10 cellular contexts compared by ENCODE assay signal in the genomic region with DNA sequence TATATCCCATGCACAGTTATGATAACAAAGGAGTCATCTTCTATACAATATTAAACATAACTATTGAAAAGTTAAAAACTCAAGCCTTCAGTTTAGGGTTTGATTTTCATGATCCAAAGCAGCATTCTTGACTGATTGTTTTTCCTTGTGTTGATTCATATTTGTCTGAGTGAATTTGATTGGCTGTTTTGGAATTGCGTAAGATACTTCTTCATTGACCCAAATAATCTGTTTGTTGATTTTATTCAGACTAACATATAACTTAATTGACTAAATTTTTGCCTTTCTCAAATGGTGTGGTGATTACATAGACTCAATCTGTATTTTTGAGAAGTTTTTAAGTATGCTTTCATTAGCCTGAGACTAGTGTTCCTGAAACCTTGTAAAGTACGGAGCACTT.
A peak's percentile ranks its signal among the peaks of the same experiment; 100 is the strongest.
DNase-seq lines count a peak whose midpoint lies in the region; ATAC-seq and TF ChIP-seq lines count a peak whose summit lies in the region.
"Had no signal": no experiment of that assay in that cellular context is flagged by ENCODE, and none has a peak within 500 bp of the region (broad histone marks: within the 10 kb centered on the region; RNA-seq: fewer than 3 reads in every experiment).

No MANE protein-coding gene starts in this region.

- no TSS peak for BruUV-seq in Calu3 (replicated peaks; lab: Mats Ljungman, UMichigan)

- H3K27me3 Mint-ChIP-seq in Calu3 (ENCODE audit: unreplicated experiment) (no peaks in the 10 kb centered on the region), nephron (ENCODE audit: low read depth) (no peaks in the 10 kb centered on the region)
- H3K27me3 Mint-ChIP-seq: CD4-positive, alpha-beta memory T cell had no signal

- TF ChIP-seq CTCF in Calu3 (IDR thresholded peaks at IDR 0.05; ENCODE audit: unreplicated experiment) (no peak), epithelial cell of esophagus (IDR thresholded peaks at IDR 0.05; ENCODE audit: insufficient read depth, low read depth, low read length, missing control alignments) (no peak), nephron (IDR thresholded peaks at IDR 0.05; ENCODE audit: unreplicated experiment in 3 of 3) (no peak)

- CTCF ChIA-PET in Calu3 (lab: Charles Lee): interaction anchor here (0.8 to 1.6 kb wide), 7 partner anchors 9 to 483 kb away, joined by 3 to 16 read pairs (median 7); no protein-coding TSS in a partner anchor

- H3K36me3 ChIP-seq in adipocyte (ENCODE audit: control insufficient read depth, insufficient read depth, low read length, severe bottlenecking): no peaks in the 10 kb centered on the region

- peaks cover 37% of the 10 kb centered on the region for H3K4me1 Mint-ChIP-seq in Calu3 (ENCODE audit: low read depth, unreplicated experiment)
- H3K4me1 Mint-ChIP-seq in nephron: peaks cover 61% of the 10 kb centered on the region

- H3K4me3 Mint-ChIP-seq in Calu3 (ENCODE audit: low read depth, unreplicated experiment) (no peak overlapping the region), nephron (no peak overlapping the region)

- H3K27me3 ChIP-seq in adipocyte (replicated peaks; ENCODE audit: control insufficient read depth, insufficient read depth, low read length): no peaks in the 10 kb centered on the region

- no peak overlapping the region for H3K4me3 ChIP-seq in adipocyte (ENCODE audit: low read length)
- H3K4me3 ChIP-seq in epithelial cell of esophagus (ENCODE audit: low read length): no peak overlapping the region

- intact Hi-C loops in Calu3 (cut with micrococcal nuclease; ENCODE audit: unreplicated experiment): loop anchor here (10.0 kb wide), 1 partner anchor 549 kb away; no protein-coding TSS in a partner anchor

- peak overlapping the region; percentile 47 for H3K27ac Mint-ChIP-seq in Calu3 (ENCODE audit: unreplicated experiment)
- peak overlapping the region in 2 of 3 experiments; percentile 19 to 58 for H3K27ac Mint-ChIP-seq in nephron
- H3K27ac Mint-ChIP-seq: CD4-positive, alpha-beta memory T cell had no signal

- no peak for ATAC-seq in left lobe of liver

- H3K9me3 Mint-ChIP-seq in Calu3 (ENCODE audit: low read depth, unreplicated experiment) (peaks cover 1% of the 10 kb centered on the region), nephron (peaks cover 9% of the 10 kb centered on the region)

- H3K36me3 Mint-ChIP-seq in Calu3 (ENCODE audit: insufficient read depth, unreplicated experiment) (peaks cover 15% of the 10 kb centered on the region), nephron (ENCODE audit: low read depth) (no peaks in the 10 kb centered on the region)
- H3K36me3 Mint-ChIP-seq: CD4-positive, alpha-beta memory T cell had no signal

- H3K9ac ChIP-seq in adipocyte (ENCODE audit: low read length): no peak overlapping the region

- H3K9me3 ChIP-seq in adipocyte (ENCODE audit: control insufficient read depth, low read length): no peaks in the 10 kb centered on the region

- H3K4me1 ChIP-seq in adipocyte (ENCODE audit: control insufficient read depth, insufficient read depth, low read length): peaks cover 5% of the 10 kb centered on the region

- DNase-seq in Calu3 (no peak), adipocyte (ENCODE audit: low read depth) (peak; percentile 32), epithelial cell of esophagus (ENCODE audit: low read depth) (peak; percentile 23), A172 (ENCODE audit: low spot score) (no peak), left lobe of liver (ENCODE audit: low spot score) (no peak)
- DNase-seq in activated CD8-positive, alpha-beta memory T cell treated with anti-CD3 and anti-CD28 coated beads for 24 hours: no peak
- DNase-seq: 8988T; CD4-positive, alpha-beta memory T cell; DND-41 had no signal

Comparison
In these comparisons a context has a peak if more than half of its experiments do, and no peak if none do; other contexts are left out.
1. DNase-seq: peak in adipocyte (single experiment) and epithelial cell of esophagus (single experiment); none in Calu3 (single experiment), A172 (single experiment), left lobe of liver (single experiment) and activated CD8-positive, alpha-beta memory T cell treated with anti-CD3 and anti-CD28 coated beads for 24 hours (single experiment).